In the genomic region with DNA sequence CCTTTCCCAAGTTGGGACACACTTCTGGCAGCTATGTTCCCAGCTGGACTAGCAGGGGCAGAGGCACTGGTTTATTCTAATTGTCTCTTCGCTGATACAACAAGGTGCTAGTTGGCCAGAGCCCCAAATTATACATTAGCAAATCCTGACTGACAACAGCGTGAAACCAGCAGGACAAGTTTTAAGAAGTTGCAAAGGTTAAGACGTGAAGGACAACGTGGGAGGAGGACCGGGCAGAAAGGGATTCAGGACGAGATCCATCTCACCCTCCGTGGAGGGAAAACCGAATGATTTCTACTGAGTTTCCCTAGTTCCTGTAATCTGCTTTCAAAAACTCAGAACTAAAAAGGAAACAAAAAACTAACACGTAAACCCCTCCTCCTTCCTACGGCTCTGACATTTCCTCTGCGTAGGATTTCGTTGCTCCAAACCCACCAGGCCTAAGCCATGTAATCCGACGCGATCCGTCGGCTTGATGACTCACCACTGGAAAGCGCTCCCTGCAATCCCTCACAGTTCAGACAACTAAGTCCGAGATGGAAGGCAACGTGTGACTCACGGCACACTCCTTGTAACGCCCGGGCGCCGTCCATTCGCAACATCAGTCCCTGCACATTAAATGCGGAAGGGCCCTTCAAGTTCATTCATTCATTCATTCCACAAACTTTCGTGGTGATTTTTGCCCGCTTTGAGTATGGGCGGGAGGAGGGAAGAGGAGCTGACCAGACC, we compare ENCODE assay signal across 1 cellular context.
TF ChIP-seq lines count a peak whose summit lies in the region.

No MANE protein-coding gene starts in this region.

TF ChIP-seq in K562, 482 proteins besides CTCF, POLR2A, EP300 and RAD21 (continued from another document and continues in another):
- TF ChIP-seq, protein P1, sequence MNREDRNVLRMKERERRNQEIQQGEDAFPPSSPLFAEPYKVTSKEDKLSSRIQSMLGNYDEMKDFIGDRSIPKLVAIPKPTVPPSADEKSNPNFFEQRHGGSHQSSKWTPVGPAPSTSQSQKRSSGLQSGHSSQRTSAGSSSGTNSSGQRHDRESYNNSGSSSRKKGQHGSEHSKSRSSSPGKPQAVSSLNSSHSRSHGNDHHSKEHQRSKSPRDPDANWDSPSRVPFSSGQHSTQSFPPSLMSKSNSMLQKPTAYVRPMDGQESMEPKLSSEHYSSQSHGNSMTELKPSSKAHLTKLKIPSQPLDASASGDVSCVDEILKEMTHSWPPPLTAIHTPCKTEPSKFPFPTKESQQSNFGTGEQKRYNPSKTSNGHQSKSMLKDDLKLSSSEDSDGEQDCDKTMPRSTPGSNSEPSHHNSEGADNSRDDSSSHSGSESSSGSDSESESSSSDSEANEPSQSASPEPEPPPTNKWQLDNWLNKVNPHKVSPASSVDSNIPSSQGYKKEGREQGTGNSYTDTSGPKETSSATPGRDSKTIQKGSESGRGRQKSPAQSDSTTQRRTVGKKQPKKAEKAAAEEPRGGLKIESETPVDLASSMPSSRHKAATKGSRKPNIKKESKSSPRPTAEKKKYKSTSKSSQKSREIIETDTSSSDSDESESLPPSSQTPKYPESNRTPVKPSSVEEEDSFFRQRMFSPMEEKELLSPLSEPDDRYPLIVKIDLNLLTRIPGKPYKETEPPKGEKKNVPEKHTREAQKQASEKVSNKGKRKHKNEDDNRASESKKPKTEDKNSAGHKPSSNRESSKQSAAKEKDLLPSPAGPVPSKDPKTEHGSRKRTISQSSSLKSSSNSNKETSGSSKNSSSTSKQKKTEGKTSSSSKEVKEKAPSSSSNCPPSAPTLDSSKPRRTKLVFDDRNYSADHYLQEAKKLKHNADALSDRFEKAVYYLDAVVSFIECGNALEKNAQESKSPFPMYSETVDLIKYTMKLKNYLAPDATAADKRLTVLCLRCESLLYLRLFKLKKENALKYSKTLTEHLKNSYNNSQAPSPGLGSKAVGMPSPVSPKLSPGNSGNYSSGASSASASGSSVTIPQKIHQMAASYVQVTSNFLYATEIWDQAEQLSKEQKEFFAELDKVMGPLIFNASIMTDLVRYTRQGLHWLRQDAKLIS (CRISPR knock-in tag; IDR thresholded peaks at IDR 0.05) = no peak; the same call in none of the 2 replicates
- TF ChIP-seq FOS (IDR thresholded peaks at IDR 0.05; ENCODE audit: extremely low read depth, insufficient read length) (peak; percentile 77), TEAD4 (IDR thresholded peaks at IDR 0.05; ENCODE audit: low read length) (peak; percentile 35), TEAD4 (CRISPR knock-in tag; IDR thresholded peaks at IDR 0.05; ENCODE audit: borderline replicate concordance) (no peak), TRIM24 (IDR thresholded peaks at IDR 0.05) (peak in 1 of 2 experiments; percentile 62; a peak in 1 of 4 replicates), ZKSCAN1 (IDR thresholded peaks at IDR 0.05; ENCODE audit: low read depth, low read length) (peak; percentile 22; the same call in 1 of the 2 replicates), CC2D1A (IDR thresholded peaks at IDR 0.05) (peak; percentile 89), KDM4B (IDR thresholded peaks at IDR 0.05; ENCODE audit: borderline replicate concordance in 2 of 2, low read depth in 1 of 2) (0 out of 4 replicates have a peak, but pooled peaks of 1 of the 2 experiments have one; percentile 11), ESRRA (IDR thresholded peaks at IDR 0.05; ENCODE audit: borderline replicate concordance, low read depth) (peak; percentile 42; the same call in 1 of the 2 replicates), SUPT5H (IDR thresholded peaks at IDR 0.05) (peak; percentile 92), SPI1 (IDR thresholded peaks at IDR 0.05; ENCODE audit: borderline replicate concordance, low read depth, low read length) (peak; percentile 75), CBX1 (IDR thresholded peaks at IDR 0.05; ENCODE audit: low read depth) (0 out of 2 replicates have a peak, but pooled peaks have one; percentile 7), TCF3 (CRISPR knock-in tag; IDR thresholded peaks at IDR 0.05) (peak; percentile 32; the same call in 1 of the 2 replicates), SOX6 (IDR thresholded peaks at IDR 0.05) (peak; percentile 45; the same call in 1 of the 2 replicates), MTA1 (IDR thresholded peaks at IDR 0.05; ENCODE audit: borderline replicate concordance) (peak; percentile 74), KDM5B (IDR thresholded peaks at IDR 0.05; ENCODE audit: insufficient replicate concordance, low read depth, low read length) (peak; percentile 90), BACH1 (tag; IDR thresholded peaks at IDR 0.05) (0 out of 2 replicates have a peak, but pooled peaks have one; percentile 3), HCFC1 (IDR thresholded peaks at IDR 0.05; ENCODE audit: low read depth, low read length) (no peak), SMARCE1 (IDR thresholded peaks at IDR 0.05) (peak; percentile 91), GABPB1 (CRISPR knock-in tag; IDR thresholded peaks at IDR 0.05) (peak; percentile 33), POLR2B (IDR thresholded peaks at IDR 0.05; ENCODE audit: low read depth, partially characterized antibody) (peak; percentile 86), MAFF (IDR thresholded peaks at IDR 0.05; ENCODE audit: low read length) (0 out of 2 replicates have a peak, but pooled peaks have one; percentile 18), XRCC3 (IDR thresholded peaks at IDR 0.05) (no peak), CEBPB (tag; IDR thresholded peaks at IDR 0.05) (peak; percentile 48)
- TF ChIP-seq, protein P2, sequence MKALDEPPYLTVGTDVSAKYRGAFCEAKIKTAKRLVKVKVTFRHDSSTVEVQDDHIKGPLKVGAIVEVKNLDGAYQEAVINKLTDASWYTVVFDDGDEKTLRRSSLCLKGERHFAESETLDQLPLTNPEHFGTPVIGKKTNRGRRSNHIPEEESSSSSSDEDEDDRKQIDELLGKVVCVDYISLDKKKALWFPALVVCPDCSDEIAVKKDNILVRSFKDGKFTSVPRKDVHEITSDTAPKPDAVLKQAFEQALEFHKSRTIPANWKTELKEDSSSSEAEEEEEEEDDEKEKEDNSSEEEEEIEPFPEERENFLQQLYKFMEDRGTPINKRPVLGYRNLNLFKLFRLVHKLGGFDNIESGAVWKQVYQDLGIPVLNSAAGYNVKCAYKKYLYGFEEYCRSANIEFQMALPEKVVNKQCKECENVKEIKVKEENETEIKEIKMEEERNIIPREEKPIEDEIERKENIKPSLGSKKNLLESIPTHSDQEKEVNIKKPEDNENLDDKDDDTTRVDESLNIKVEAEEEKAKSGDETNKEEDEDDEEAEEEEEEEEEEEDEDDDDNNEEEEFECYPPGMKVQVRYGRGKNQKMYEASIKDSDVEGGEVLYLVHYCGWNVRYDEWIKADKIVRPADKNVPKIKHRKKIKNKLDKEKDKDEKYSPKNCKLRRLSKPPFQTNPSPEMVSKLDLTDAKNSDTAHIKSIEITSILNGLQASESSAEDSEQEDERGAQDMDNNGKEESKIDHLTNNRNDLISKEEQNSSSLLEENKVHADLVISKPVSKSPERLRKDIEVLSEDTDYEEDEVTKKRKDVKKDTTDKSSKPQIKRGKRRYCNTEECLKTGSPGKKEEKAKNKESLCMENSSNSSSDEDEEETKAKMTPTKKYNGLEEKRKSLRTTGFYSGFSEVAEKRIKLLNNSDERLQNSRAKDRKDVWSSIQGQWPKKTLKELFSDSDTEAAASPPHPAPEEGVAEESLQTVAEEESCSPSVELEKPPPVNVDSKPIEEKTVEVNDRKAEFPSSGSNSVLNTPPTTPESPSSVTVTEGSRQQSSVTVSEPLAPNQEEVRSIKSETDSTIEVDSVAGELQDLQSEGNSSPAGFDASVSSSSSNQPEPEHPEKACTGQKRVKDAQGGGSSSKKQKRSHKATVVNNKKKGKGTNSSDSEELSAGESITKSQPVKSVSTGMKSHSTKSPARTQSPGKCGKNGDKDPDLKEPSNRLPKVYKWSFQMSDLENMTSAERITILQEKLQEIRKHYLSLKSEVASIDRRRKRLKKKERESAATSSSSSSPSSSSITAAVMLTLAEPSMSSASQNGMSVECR (CRISPR knock-in tag; IDR thresholded peaks at IDR 0.05) = no peak
- TF ChIP-seq, protein P3, sequence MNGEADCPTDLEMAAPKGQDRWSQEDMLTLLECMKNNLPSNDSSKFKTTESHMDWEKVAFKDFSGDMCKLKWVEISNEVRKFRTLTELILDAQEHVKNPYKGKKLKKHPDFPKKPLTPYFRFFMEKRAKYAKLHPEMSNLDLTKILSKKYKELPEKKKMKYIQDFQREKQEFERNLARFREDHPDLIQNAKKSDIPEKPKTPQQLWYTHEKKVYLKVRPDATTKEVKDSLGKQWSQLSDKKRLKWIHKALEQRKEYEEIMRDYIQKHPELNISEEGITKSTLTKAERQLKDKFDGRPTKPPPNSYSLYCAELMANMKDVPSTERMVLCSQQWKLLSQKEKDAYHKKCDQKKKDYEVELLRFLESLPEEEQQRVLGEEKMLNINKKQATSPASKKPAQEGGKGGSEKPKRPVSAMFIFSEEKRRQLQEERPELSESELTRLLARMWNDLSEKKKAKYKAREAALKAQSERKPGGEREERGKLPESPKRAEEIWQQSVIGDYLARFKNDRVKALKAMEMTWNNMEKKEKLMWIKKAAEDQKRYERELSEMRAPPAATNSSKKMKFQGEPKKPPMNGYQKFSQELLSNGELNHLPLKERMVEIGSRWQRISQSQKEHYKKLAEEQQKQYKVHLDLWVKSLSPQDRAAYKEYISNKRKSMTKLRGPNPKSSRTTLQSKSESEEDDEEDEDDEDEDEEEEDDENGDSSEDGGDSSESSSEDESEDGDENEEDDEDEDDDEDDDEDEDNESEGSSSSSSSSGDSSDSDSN (IDR thresholded peaks at IDR 0.05; ENCODE audit: borderline replicate concordance in 1 of 2, low read depth in 2 of 2, low read length in 2 of 2) = peak; percentile 46 to 82; a peak in 3 of 4 replicates
- TF ChIP-seq, protein P4, sequence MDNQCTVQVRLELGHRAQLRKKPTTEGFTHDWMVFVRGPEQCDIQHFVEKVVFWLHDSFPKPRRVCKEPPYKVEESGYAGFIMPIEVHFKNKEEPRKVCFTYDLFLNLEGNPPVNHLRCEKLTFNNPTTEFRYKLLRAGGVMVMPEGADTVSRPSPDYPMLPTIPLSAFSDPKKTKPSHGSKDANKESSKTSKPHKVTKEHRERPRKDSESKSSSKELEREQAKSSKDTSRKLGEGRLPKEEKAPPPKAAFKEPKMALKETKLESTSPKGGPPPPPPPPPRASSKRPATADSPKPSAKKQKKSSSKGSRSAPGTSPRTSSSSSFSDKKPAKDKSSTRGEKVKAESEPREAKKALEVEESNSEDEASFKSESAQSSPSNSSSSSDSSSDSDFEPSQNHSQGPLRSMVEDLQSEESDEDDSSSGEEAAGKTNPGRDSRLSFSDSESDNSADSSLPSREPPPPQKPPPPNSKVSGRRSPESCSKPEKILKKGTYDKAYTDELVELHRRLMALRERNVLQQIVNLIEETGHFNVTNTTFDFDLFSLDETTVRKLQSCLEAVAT (IDR thresholded peaks at IDR 0.05) = peak; percentile 46 to 59; a peak in 1 of 4 replicates
- TF ChIP-seq, protein P5, sequence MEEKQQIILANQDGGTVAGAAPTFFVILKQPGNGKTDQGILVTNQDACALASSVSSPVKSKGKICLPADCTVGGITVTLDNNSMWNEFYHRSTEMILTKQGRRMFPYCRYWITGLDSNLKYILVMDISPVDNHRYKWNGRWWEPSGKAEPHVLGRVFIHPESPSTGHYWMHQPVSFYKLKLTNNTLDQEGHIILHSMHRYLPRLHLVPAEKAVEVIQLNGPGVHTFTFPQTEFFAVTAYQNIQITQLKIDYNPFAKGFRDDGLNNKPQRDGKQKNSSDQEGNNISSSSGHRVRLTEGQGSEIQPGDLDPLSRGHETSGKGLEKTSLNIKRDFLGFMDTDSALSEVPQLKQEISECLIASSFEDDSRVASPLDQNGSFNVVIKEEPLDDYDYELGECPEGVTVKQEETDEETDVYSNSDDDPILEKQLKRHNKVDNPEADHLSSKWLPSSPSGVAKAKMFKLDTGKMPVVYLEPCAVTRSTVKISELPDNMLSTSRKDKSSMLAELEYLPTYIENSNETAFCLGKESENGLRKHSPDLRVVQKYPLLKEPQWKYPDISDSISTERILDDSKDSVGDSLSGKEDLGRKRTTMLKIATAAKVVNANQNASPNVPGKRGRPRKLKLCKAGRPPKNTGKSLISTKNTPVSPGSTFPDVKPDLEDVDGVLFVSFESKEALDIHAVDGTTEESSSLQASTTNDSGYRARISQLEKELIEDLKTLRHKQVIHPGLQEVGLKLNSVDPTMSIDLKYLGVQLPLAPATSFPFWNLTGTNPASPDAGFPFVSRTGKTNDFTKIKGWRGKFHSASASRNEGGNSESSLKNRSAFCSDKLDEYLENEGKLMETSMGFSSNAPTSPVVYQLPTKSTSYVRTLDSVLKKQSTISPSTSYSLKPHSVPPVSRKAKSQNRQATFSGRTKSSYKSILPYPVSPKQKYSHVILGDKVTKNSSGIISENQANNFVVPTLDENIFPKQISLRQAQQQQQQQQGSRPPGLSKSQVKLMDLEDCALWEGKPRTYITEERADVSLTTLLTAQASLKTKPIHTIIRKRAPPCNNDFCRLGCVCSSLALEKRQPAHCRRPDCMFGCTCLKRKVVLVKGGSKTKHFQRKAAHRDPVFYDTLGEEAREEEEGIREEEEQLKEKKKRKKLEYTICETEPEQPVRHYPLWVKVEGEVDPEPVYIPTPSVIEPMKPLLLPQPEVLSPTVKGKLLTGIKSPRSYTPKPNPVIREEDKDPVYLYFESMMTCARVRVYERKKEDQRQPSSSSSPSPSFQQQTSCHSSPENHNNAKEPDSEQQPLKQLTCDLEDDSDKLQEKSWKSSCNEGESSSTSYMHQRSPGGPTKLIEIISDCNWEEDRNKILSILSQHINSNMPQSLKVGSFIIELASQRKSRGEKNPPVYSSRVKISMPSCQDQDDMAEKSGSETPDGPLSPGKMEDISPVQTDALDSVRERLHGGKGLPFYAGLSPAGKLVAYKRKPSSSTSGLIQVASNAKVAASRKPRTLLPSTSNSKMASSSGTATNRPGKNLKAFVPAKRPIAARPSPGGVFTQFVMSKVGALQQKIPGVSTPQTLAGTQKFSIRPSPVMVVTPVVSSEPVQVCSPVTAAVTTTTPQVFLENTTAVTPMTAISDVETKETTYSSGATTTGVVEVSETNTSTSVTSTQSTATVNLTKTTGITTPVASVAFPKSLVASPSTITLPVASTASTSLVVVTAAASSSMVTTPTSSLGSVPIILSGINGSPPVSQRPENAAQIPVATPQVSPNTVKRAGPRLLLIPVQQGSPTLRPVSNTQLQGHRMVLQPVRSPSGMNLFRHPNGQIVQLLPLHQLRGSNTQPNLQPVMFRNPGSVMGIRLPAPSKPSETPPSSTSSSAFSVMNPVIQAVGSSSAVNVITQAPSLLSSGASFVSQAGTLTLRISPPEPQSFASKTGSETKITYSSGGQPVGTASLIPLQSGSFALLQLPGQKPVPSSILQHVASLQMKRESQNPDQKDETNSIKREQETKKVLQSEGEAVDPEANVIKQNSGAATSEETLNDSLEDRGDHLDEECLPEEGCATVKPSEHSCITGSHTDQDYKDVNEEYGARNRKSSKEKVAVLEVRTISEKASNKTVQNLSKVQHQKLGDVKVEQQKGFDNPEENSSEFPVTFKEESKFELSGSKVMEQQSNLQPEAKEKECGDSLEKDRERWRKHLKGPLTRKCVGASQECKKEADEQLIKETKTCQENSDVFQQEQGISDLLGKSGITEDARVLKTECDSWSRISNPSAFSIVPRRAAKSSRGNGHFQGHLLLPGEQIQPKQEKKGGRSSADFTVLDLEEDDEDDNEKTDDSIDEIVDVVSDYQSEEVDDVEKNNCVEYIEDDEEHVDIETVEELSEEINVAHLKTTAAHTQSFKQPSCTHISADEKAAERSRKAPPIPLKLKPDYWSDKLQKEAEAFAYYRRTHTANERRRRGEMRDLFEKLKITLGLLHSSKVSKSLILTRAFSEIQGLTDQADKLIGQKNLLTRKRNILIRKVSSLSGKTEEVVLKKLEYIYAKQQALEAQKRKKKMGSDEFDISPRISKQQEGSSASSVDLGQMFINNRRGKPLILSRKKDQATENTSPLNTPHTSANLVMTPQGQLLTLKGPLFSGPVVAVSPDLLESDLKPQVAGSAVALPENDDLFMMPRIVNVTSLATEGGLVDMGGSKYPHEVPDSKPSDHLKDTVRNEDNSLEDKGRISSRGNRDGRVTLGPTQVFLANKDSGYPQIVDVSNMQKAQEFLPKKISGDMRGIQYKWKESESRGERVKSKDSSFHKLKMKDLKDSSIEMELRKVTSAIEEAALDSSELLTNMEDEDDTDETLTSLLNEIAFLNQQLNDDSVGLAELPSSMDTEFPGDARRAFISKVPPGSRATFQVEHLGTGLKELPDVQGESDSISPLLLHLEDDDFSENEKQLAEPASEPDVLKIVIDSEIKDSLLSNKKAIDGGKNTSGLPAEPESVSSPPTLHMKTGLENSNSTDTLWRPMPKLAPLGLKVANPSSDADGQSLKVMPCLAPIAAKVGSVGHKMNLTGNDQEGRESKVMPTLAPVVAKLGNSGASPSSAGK (IDR thresholded peaks at IDR 0.05) = peak; percentile 75
